28 cellular contexts compared by ENCODE assay signal in the genomic region with DNA sequence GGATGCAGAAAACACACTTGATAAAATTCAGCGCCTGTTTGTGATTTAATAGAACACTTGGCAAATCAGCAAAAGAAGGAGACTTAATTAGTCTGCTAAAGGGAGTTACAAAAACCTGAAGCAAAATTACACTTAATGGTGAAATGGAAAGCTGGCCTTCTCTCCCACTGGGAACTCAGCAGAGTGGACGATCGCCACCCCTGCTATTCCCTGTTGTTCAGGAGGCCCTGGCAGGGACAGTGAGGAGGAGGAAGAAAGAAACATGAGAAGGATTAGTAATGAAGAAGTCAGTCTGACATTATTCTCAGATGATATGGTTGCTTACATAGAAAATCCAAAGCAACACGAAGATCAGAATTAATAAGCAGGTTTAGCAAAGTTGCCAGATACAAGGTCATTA. TPM values are rescaled to one million over a fixed set of nuclear protein-coding genes. Genes with fewer than 3 reads are reported as not detected.
"Had no signal": no experiment of that assay in that cellular context is flagged by ENCODE, and none has a peak within 500 bp of the region (broad histone marks: within the 10 kb centered on the region; RNA-seq: fewer than 3 reads in every experiment).

No MANE protein-coding gene starts in this region.

- H3K4me3 Mint-ChIP-seq: activated CD4-positive, alpha-beta memory T cell treated with anti-CD3 and anti-CD28 coated beads, Interleukin-2, amount 10 ng/mL, durations not matched to agents 7 days and 5 days; activated CD4-positive, alpha-beta T cell treated with anti-CD3 and anti-CD28 coated beads for 36 hours; activated CD4-positive, alpha-beta T cell treated with anti-CD3 and anti-CD28 coated beads, Interleukin-2, amount 10 ng/mL, durations not matched to agents 7 days and 5 days; activated naive CD8-positive, alpha-beta T cell; activated T-cell treated with anti-CD3 and anti-CD28 coated beads, Interleukin-2, amount 50 U/mL, for 24 hours; activated T-cell treated with anti-CD3 and anti-CD28 coated beads, Interleukin-2, amount 50 U/mL, for 72 hours; effector memory CD8-positive, alpha-beta T cell had no signal

- H3K27ac ChIP-seq: cardiac muscle cell, colonic mucosa, esophagus muscularis mucosa, foreskin keratinocyte, gastrocnemius medialis, heart left ventricle had no signal

- DNase-seq: activated CD4-positive, alpha-beta memory T cell treated with anti-CD3 and anti-CD28 coated beads, Interleukin-2, amount 10 ng/mL, durations not matched to agents 7 days and 5 days; activated CD4-positive, alpha-beta T cell treated with anti-CD3 and anti-CD28 coated beads for 36 hours; activated CD4-positive, alpha-beta T cell treated with anti-CD3 and anti-CD28 coated beads, Interleukin-2, amount 10 ng/mL, durations not matched to agents 7 days and 5 days; activated CD4-positive, alpha-beta T cell treated with anti-CD3 and anti-CD28 coated beads, Interleukin-2, amount 50 U/mL, for 4 hours; activated CD4-positive, CD25-positive, alpha-beta regulatory T cell; activated CD4-positive, CD25-positive, alpha-beta regulatory T cell treated with anti-CD3 and anti-CD28 coated beads, Interleukin-2, amount 50 U/mL, for 72 hours; activated CD8-positive, alpha-beta memory T cell treated with anti-CD3 and anti-CD28 coated beads, Interleukin-2, amount 50 U/mL, for 48 hours; activated gamma-delta T cell; activated naive CD4-positive, alpha-beta T cell treated with anti-CD3 and anti-CD28 coated beads, Interleukin-2, amount 50 U/mL, for 16 hours; activated naive CD4-positive, alpha-beta T cell treated with Interleukin-2 at 50 U/mL for 16 hours; activated T-cell treated with anti-CD3 and anti-CD28 coated beads for 4 hours; activated T-cell treated with anti-CD3 and anti-CD28 coated beads, Interleukin-2, amount 50 U/mL, for 24 hours; activated T-cell treated with anti-CD3 and anti-CD28 coated beads, Interleukin-2, amount 50 U/mL, for 72 hours; amniotic stem cell; anterior cingulate cortex; central memory CD4-positive, alpha-beta T cell; cerebellar nuclear complex; colonic mucosa; effector memory CD8-positive, alpha-beta T cell; erythroblast; foreskin keratinocyte; gastrocnemius medialis; glutamatergic neuron; T-helper 2 cell had no signal

- H3K4me3 ChIP-seq: cardiac muscle cell, colonic mucosa, esophagus muscularis mucosa, gastrocnemius medialis, heart left ventricle had no signal

- H3K4me1 Mint-ChIP-seq: activated CD4-positive, alpha-beta memory T cell treated with anti-CD3 and anti-CD28 coated beads, Interleukin-2, amount 10 ng/mL, durations not matched to agents 7 days and 5 days; activated CD4-positive, alpha-beta T cell treated with anti-CD3 and anti-CD28 coated beads for 36 hours; activated CD4-positive, alpha-beta T cell treated with anti-CD3 and anti-CD28 coated beads, Interleukin-2, amount 10 ng/mL, durations not matched to agents 7 days and 5 days had no signal

- H3K27ac Mint-ChIP-seq: activated CD4-positive, alpha-beta memory T cell treated with anti-CD3 and anti-CD28 coated beads, Interleukin-2, amount 10 ng/mL, durations not matched to agents 7 days and 5 days; activated CD4-positive, alpha-beta T cell treated with anti-CD3 and anti-CD28 coated beads for 36 hours; activated CD4-positive, alpha-beta T cell treated with anti-CD3 and anti-CD28 coated beads, Interleukin-2, amount 10 ng/mL, durations not matched to agents 7 days and 5 days; activated naive CD8-positive, alpha-beta T cell; activated T-cell treated with anti-CD3 and anti-CD28 coated beads, Interleukin-2, amount 50 U/mL, for 24 hours; activated T-cell treated with anti-CD3 and anti-CD28 coated beads, Interleukin-2, amount 50 U/mL, for 72 hours; effector memory CD8-positive, alpha-beta T cell had no signal

- H3K27me3 ChIP-seq: cardiac muscle cell, colonic mucosa had no signal

- H3K36me3 ChIP-seq: cardiac muscle cell, colonic mucosa, esophagus muscularis mucosa, gastrocnemius medialis, heart left ventricle had no signal

- H3K36me3 Mint-ChIP-seq: activated naive CD8-positive, alpha-beta T cell had no signal

- H3K4me1 ChIP-seq: colonic mucosa, foreskin keratinocyte, gastrocnemius medialis, heart left ventricle had no signal

- H3K9me3 ChIP-seq: colonic mucosa, esophagus muscularis mucosa, gastrocnemius medialis had no signal

- H3K9me3 Mint-ChIP-seq: activated CD4-positive, alpha-beta T cell treated with anti-CD3 and anti-CD28 coated beads, Interleukin-2, amount 10 ng/mL, durations not matched to agents 7 days and 5 days; activated T-cell treated with anti-CD3 and anti-CD28 coated beads, Interleukin-2, amount 50 U/mL, for 24 hours; effector memory CD8-positive, alpha-beta T cell had no signal

RNA-seq across cellular contexts. Expression of gene KNDC1, which starts 5.6 kb away (rescaled TPM):
- total RNA-seq: activated CD4-positive, alpha-beta T cell treated with anti-CD3 and anti-CD28 coated beads for 36 hours had no signal
